ENCODE assay signal across 10 cellular contexts in genomic region chr18:31499157-31499524, GRCh38. TPM values are rescaled to one million over a fixed set of nuclear protein-coding genes. Genes with fewer than 3 reads are reported as not detected.
DNase-seq lines count a peak whose midpoint lies in the region; FAIRE-seq and TF ChIP-seq lines count a peak whose summit lies in the region.
"Had no signal": no experiment of that assay in that cellular context is flagged by ENCODE, and none has a peak within 500 bp of the region (broad histone marks: within the 10 kb centered on the region; RNA-seq: fewer than 3 reads in every experiment).

No MANE protein-coding gene starts in this region.

- TF ChIP-seq POLR2A in suprapubic skin (IDR thresholded peaks at IDR 0.05) (no peak), GM12891 (IDR thresholded peaks at IDR 0.05; ENCODE audit: low read depth, low read length) (no peak)

- TF ChIP-seq EP300 in suprapubic skin (IDR thresholded peaks at IDR 0.05), result no peak

- 29% methylated on average over 6 of the region's 6 CpGs for WGBS in suprapubic skin

- peaks cover 51% of the 10 kb centered on the region for H3K79me2 ChIP-seq in keratinocyte (ENCODE audit: control insufficient read depth, insufficient read depth, low read length)

- H3K4me1 Mint-ChIP-seq in activated naive CD4-positive, alpha-beta T cell treated with anti-CD3 and anti-CD28 coated beads, Interleukin-2, amount 50 U/mL, for 24 hours, result peaks cover 3% of the 10 kb centered on the region
- peaks cover 6% of the 10 kb centered on the region for H3K4me1 Mint-ChIP-seq in activated naive CD8-positive, alpha-beta T cell (ENCODE audit: low read depth)

- FAIRE-seq in keratinocyte (lab: Jason Lieb, UNC) (peak; percentile 51), GM12891 (lab: Jason Lieb, UNC) (no peak)

- H3K4me1 ChIP-seq in keratinocyte (ENCODE audit: control insufficient read depth, extremely low read depth, insufficient read depth, low read length) (peaks cover 23% of the 10 kb centered on the region), suprapubic skin (peaks cover 36% of the 10 kb centered on the region)

- no peaks in the 10 kb centered on the region for H3K9me1 ChIP-seq in keratinocyte (ENCODE audit: control insufficient read depth, extremely low read depth, insufficient read depth, low read length)

- DNase-seq in activated naive CD4-positive, alpha-beta T cell treated with Interleukin-2 at 50 U/mL for 16 hours, result no peak
- DNase-seq in keratinocyte (ENCODE audit: low read depth, low spot score), result no peak
- no peak for DNase-seq in suprapubic skin (ENCODE audit: low spot score in 2 of 2)
- no peak for DNase-seq in anterior cingulate cortex (lab: John Stamatoyannopoulos, UW)
- DNase-seq in iPS-NIHi11 (ENCODE audit: low spot score), result no peak
- DNase-seq in GM12891 (ENCODE audit: insufficient read length, low spot score), result no peak

- no peaks in the 10 kb centered on the region for H3K9me3 ChIP-seq in keratinocyte (ENCODE audit: control insufficient read depth, low read depth, low read length)
- no peaks in the 10 kb centered on the region for H3K9me3 ChIP-seq in suprapubic skin
- H3K9me3 ChIP-seq: thoracic aorta had no signal

- no peak overlapping the region for H2AFZ ChIP-seq in keratinocyte (ENCODE audit: control insufficient read depth, low read length)

- no peaks in the 10 kb centered on the region for H3K36me3 Mint-ChIP-seq in activated naive CD4-positive, alpha-beta T cell treated with anti-CD3 and anti-CD28 coated beads, Interleukin-2, amount 50 U/mL, for 24 hours
- H3K36me3 Mint-ChIP-seq in activated naive CD8-positive, alpha-beta T cell, result no peaks in the 10 kb centered on the region

- peak overlapping the region; percentile 98 for H3K9ac ChIP-seq in keratinocyte (ENCODE audit: control insufficient read depth, extremely low read depth, insufficient read depth, low read length)

- peaks cover 22% of the 10 kb centered on the region for H3K27me3 Mint-ChIP-seq in activated naive CD4-positive, alpha-beta T cell treated with anti-CD3 and anti-CD28 coated beads, Interleukin-2, amount 50 U/mL, for 24 hours
- H3K27me3 Mint-ChIP-seq in activated naive CD8-positive, alpha-beta T cell, result peaks cover 35% of the 10 kb centered on the region

- peak overlapping the region; percentile 76 to 98 (median 93) for H3K4me3 ChIP-seq in keratinocyte (ENCODE audit: control insufficient read depth in 2 of 3, extremely low read depth in 1 of 3, insufficient read depth in 2 of 3, low read depth in 1 of 3, low read length in 3 of 3)
- H3K4me3 ChIP-seq in suprapubic skin, result peak overlapping the region; percentile 56

- no peaks in the 10 kb centered on the region for H3K27me3 ChIP-seq in keratinocyte (ENCODE audit: control insufficient read depth, extremely low read depth, insufficient read depth, low read length)
- peaks cover 11% of the 10 kb centered on the region for H3K27me3 ChIP-seq in suprapubic skin

- dilution Hi-C loops in keratinocyte (cut with MboI; ENCODE audit: extremely low pct_ligation_motif_present, low sequenced_read_pairs), result no loop called here

- no peaks in the 10 kb centered on the region for H4K20me1 ChIP-seq in keratinocyte (ENCODE audit: control insufficient read depth, extremely low read depth, insufficient read depth, low read length)

- H3K4me2 ChIP-seq in keratinocyte (ENCODE audit: control insufficient read depth, extremely low read depth, insufficient read depth, low read depth, low read length), result peak overlapping the region; percentile 90

- no peak for TF ChIP-seq CTCF in keratinocyte (optimal IDR thresholded peaks at IDR 0.05 in 1 of 3, IDR thresholded peaks at IDR 0.05 in 1 of 3, conservative IDR thresholded peaks at IDR 0.05 in 1 of 3; ENCODE audit: extremely low read depth in 1 of 3, insufficient read depth in 2 of 3, low read length in 3 of 3)
- TF ChIP-seq CTCF in suprapubic skin (IDR thresholded peaks at IDR 0.05), result no peak

- H3K36me3 ChIP-seq in keratinocyte (ENCODE audit: control insufficient read depth in 2 of 2, extremely low read depth in 1 of 2, insufficient read depth in 2 of 2, low read length in 2 of 2) (peaks cover 0 to 9% of the 10 kb centered on the region in 2 experiments), suprapubic skin (no peaks in the 10 kb centered on the region)
- H3K36me3 ChIP-seq: thoracic aorta had no signal

- H3K9me3 Mint-ChIP-seq in activated naive CD4-positive, alpha-beta T cell treated with anti-CD3 and anti-CD28 coated beads, Interleukin-2, amount 50 U/mL, for 24 hours, result no peaks in the 10 kb centered on the region
- no peaks in the 10 kb centered on the region for H3K9me3 Mint-ChIP-seq in activated naive CD8-positive, alpha-beta T cell (ENCODE audit: low read depth)

- peak overlapping the region; percentile 70 for H3K4me3 Mint-ChIP-seq in activated naive CD4-positive, alpha-beta T cell treated with anti-CD3 and anti-CD28 coated beads, Interleukin-2, amount 50 U/mL, for 24 hours
- H3K4me3 Mint-ChIP-seq in activated naive CD8-positive, alpha-beta T cell, result peak overlapping the region; percentile 61

- no peak overlapping the region for H3K27ac Mint-ChIP-seq in activated naive CD4-positive, alpha-beta T cell treated with anti-CD3 and anti-CD28 coated beads, Interleukin-2, amount 50 U/mL, for 24 hours
- H3K27ac Mint-ChIP-seq in activated naive CD8-positive, alpha-beta T cell, result no peak overlapping the region

- H3K27ac ChIP-seq in keratinocyte (ENCODE audit: control insufficient read depth, insufficient read depth, low read length) (peak overlapping the region; percentile 89), suprapubic skin (peak overlapping the region; percentile 88)
- H3K27ac ChIP-seq: thoracic aorta had no signal

TF ChIP-seq in GM12891, 5 proteins besides CTCF, POLR2A, EP300 and RAD21:
- TF ChIP-seq POU2F2 (IDR thresholded peaks at IDR 0.05; ENCODE audit: low read depth, low read length), result no peak

RNA-seq across cellular contexts. Expression of gene DSG2, which starts 1.2 kb away (rescaled TPM):
- polyA plus RNA-seq in keratinocyte, result 117 to 157 TPM (median 140 TPM) in 3 replicates
- 45.0 TPM for polyA plus RNA-seq in keratinocyte (2011; ENCODE audit: low read depth)
- polyA plus RNA-seq in keratinocyte (2011; cell fraction: cytosol; rRNA removed), result 36.7 and 70.7 TPM in 2 replicates
- polyA plus RNA-seq in keratinocyte (2011; cell fraction: nucleus; rRNA removed), result 159 and 180 TPM in 2 replicates
- polyA plus RNA-seq in keratinocyte (2012; ENCODE audit: low replicate concordance), result 30.9 and 98.2 TPM in 2 replicates
- polyA minus RNA-seq in keratinocyte, result 60.4 to 135 TPM (median 94.1 TPM) in 3 replicates
- polyA minus RNA-seq in keratinocyte (2011; cell fraction: cytosol; rRNA and poly(A)+ RNA removed), result 53.3 TPM
- 162 and 289 TPM in 2 replicates for polyA minus RNA-seq in keratinocyte (2011; cell fraction: nucleus; rRNA and poly(A)+ RNA removed)
- 10 to 100 TPM; 13.9 to 35.4 (median 24.1) TPM for total RNA-seq in suprapubic skin
- 8.7 TPM for polyA plus RNA-seq in GM12891 (2012; ENCODE audit: low read depth, missing spikeins)

RNA-seq across cellular contexts. Expression of gene DSG3, which starts 51.6 kb away (rescaled TPM):
- 172 to 488 TPM (median 259 TPM) in 3 replicates for polyA plus RNA-seq in keratinocyte
- 288 TPM for polyA plus RNA-seq in keratinocyte (2011; ENCODE audit: low read depth)
- 59.0 and 114 TPM in 2 replicates for polyA plus RNA-seq in keratinocyte (2011; cell fraction: cytosol; rRNA removed)
- polyA plus RNA-seq in keratinocyte (2011; cell fraction: nucleus; rRNA removed), result 495 and 579 TPM in 2 replicates
- 132 and 436 TPM in 2 replicates for polyA plus RNA-seq in keratinocyte (2012; ENCODE audit: low replicate concordance)
- 95.0 to 692 TPM (median 426 TPM) in 3 replicates for polyA minus RNA-seq in keratinocyte
- polyA minus RNA-seq in keratinocyte (2011; cell fraction: cytosol; rRNA and poly(A)+ RNA removed), result 153 TPM
- polyA minus RNA-seq in keratinocyte (2011; cell fraction: nucleus; rRNA and poly(A)+ RNA removed), result 734 and 1,189 TPM in 2 replicates
- 100 to 1,000 TPM in 3 of 4 donors, 10 to 100 TPM in 1; 81.8 to 223 (median 168) TPM for total RNA-seq in suprapubic skin
- polyA plus RNA-seq in GM12891 (2012; ENCODE audit: low read depth, missing spikeins), result 0.01 TPM
- total RNA-seq: NCI-H460 had no signal
